In the genomic region with DNA sequence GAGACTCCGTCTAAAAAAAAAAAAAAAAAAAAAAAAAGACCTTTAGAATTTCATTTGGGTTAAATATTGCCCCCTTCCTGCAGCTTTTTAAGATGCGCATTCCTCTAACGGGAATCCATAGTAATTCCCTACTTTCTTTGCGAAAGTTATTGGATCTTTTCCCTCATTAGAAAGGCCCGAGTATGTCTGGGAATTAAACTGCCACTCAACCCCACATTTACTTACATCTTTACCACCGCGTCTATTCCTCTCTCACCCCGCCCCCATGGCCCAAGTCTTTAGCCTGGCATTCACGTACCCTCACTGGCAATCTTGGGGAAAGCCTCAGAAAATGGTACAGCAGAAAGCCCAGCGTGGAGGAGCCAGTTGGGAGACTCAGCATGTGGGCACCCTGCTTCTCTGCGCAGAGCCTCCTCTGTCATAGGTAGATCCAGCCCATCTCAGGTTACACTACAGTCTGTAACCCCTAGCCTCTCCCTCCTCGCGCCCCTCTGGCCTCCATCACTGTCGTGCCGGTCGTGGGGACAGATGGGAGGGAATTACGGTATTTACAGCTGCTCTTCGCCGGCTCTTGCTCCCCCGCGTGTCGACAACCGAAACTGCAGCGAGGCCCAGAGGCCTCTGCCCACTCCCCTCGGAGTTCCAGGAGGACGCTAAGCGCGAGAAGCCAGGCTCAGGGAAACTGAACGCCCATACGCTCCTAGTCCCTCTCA, we compare ENCODE assay signal across 8 cellular contexts. TPM values are rescaled to one million over a fixed set of nuclear protein-coding genes. Genes with fewer than 3 reads are reported as not detected.
DNase-seq lines count a peak whose midpoint lies in the region; ATAC-seq and TF ChIP-seq lines count a peak whose summit lies in the region.

No MANE protein-coding gene starts in this region.

- peaks cover 4% of the 10 kb centered on the region for H3K9me3 ChIP-seq in ectodermal cell (ENCODE audit: control insufficient read depth, low read length)

- peaks cover 1% of the 10 kb centered on the region for H3K27me3 Mint-ChIP-seq in activated CD4-positive, alpha-beta memory T cell treated with anti-CD3 and anti-CD28 coated beads, Interleukin-2, amount 10 ng/mL, durations not matched to agents 7 days and 5 days

- intact Hi-C loops in lower leg skin (cut with DNase I; ENCODE audit: low total_unique reads): no loop called here

- peak overlapping the region; percentile 29 for H3K4me3 Mint-ChIP-seq in activated CD4-positive, alpha-beta memory T cell treated with anti-CD3 and anti-CD28 coated beads, Interleukin-2, amount 10 ng/mL, durations not matched to agents 7 days and 5 days

- TF ChIP-seq CTCF in lower leg skin (IDR thresholded peaks at IDR 0.05): no peak

- no peak for TF ChIP-seq POLR2A in lower leg skin (IDR thresholded peaks at IDR 0.05)

- peaks cover 7% of the 10 kb centered on the region for H3K9me3 Mint-ChIP-seq in activated CD4-positive, alpha-beta memory T cell treated with anti-CD3 and anti-CD28 coated beads, Interleukin-2, amount 10 ng/mL, durations not matched to agents 7 days and 5 days

- CTCF ChIA-PET in activated CD4-positive, alpha-beta memory T cell treated with anti-CD3 and anti-CD28 coated beads, Interleukin-2, amount 10 ng/mL, durations not matched to agents 7 days and 5 days (lab: Charles Lee): interaction anchor here (0.7 to 5.5 kb wide), 13 partner anchors 9 to 221 kb away, joined by 3 to 39 read pairs (median 4); partner anchors contain the start of gene PIF1

- DNase-seq in MV-4-11 (lab: John Stamatoyannopoulos, UW) (peak; percentile 53), lower leg skin (ENCODE audit: low spot score in 2 of 2) (peak; percentile 43 to 94), NK-92 (lab: John Stamatoyannopoulos, UW; ENCODE audit: unreplicated experiment) (no peak), NCI-H446 (lab: John Stamatoyannopoulos, UW) (no peak)
- DNase-seq in activated CD4-positive, alpha-beta memory T cell treated with anti-CD3 and anti-CD28 coated beads, Interleukin-2, amount 10 ng/mL, durations not matched to agents 7 days and 5 days: peak; percentile 81
- DNase-seq in stimulated activated CD4-positive, alpha-beta T cell treated with anti-CD3 and anti-CD28 coated beads, Interleukin-4, amount 100 ng/mL, for 24 hours: peak; percentile 85

- no peaks in the 10 kb centered on the region for H3K36me3 ChIP-seq in ectodermal cell (ENCODE audit: control insufficient read depth, insufficient read depth, low read length)

- H3K4me1 Mint-ChIP-seq in activated CD4-positive, alpha-beta memory T cell treated with anti-CD3 and anti-CD28 coated beads, Interleukin-2, amount 10 ng/mL, durations not matched to agents 7 days and 5 days: peaks cover 43% of the 10 kb centered on the region

- peak; percentile 63 for ATAC-seq in GM18517 (IDR thresholded peaks at IDR 0.05; ENCODE audit: unreplicated experiment)

- POLR2A ChIA-PET in activated CD4-positive, alpha-beta memory T cell treated with anti-CD3 and anti-CD28 coated beads, Interleukin-2, amount 10 ng/mL, durations not matched to agents 7 days and 5 days (lab: Charles Lee): interaction anchor here (0.9 to 7.4 kb wide), 5 partner anchors 11 to 174 kb away, joined by 3 to 78 read pairs (median 5); no protein-coding TSS in a partner anchor

- H3K36me3 Mint-ChIP-seq in activated CD4-positive, alpha-beta memory T cell treated with anti-CD3 and anti-CD28 coated beads, Interleukin-2, amount 10 ng/mL, durations not matched to agents 7 days and 5 days (ENCODE audit: low read depth): peaks cover 26% of the 10 kb centered on the region

- peak overlapping the region; percentile 23 for H3K4me3 ChIP-seq in ectodermal cell (ENCODE audit: insufficient read depth, low read depth, low read length)
- no peak overlapping the region for H3K4me3 ChIP-seq in lower leg skin (ENCODE audit: low read depth, poor library complexity, severe bottlenecking)

- no peaks in the 10 kb centered on the region for H3K4me1 ChIP-seq in ectodermal cell (ENCODE audit: control insufficient read depth, insufficient read depth, low read length)

- peak overlapping the region; percentile 64 for H3K27ac Mint-ChIP-seq in activated CD4-positive, alpha-beta memory T cell treated with anti-CD3 and anti-CD28 coated beads, Interleukin-2, amount 10 ng/mL, durations not matched to agents 7 days and 5 days

- H3K27ac ChIP-seq in ectodermal cell (ENCODE audit: insufficient read depth, low read depth, low read length, poor library complexity, severe bottlenecking): no peak overlapping the region

- peaks cover under 1% of the 10 kb centered on the region for H3K27me3 ChIP-seq in ectodermal cell (ENCODE audit: control insufficient read depth, insufficient read depth, low read length, poor library complexity, severe bottlenecking)

- 20 to 23% methylated on average over 29 to 30 of the region's 30 CpGs for WGBS in ectodermal cell, 2 experiments
- 20 to 28% methylated on average over 30 of the region's 30 CpGs for WGBS in lower leg skin, 2 donors

RNA-seq across cellular contexts. Expression of gene ANKDD1A, which starts 6.4 kb away (rescaled TPM):
- 10 to 100 TPM; 14.2 to 15.1 TPM for total RNA-seq in activated CD4-positive, alpha-beta memory T cell treated with anti-CD3 and anti-CD28 coated beads, Interleukin-2, amount 10 ng/mL, durations not matched to agents 7 days and 5 days
- 6.0 TPM for polyA plus RNA-seq in ectodermal cell (2013, experiment 1 of 4)
- 4.8 TPM for polyA plus RNA-seq in ectodermal cell (2013, experiment 2 of 4)
- polyA plus RNA-seq in ectodermal cell (2013, experiment 3 of 4): 3.2 TPM
- 3.2 TPM for polyA plus RNA-seq in ectodermal cell (2013, experiment 4 of 4)
- total RNA-seq in lower leg skin: 1 to 10 TPM; 1.3 to 2.8 (median 1.7) TPM

Comparison
In these comparisons a context has a peak if more than half of its experiments do, and no peak if none do; other contexts are left out.
1. DNase-seq: peak in MV-4-11 (single experiment), activated CD4-positive, alpha-beta memory T cell treated with anti-CD3 and anti-CD28 coated beads, Interleukin-2, amount 10 ng/mL, durations not matched to agents 7 days and 5 days (single experiment), lower leg skin (2 of 2) and stimulated activated CD4-positive, alpha-beta T cell treated with anti-CD3 and anti-CD28 coated beads, Interleukin-4, amount 100 ng/mL, for 24 hours (single experiment); none in NK-92 (single experiment) and NCI-H446 (0 of 2).
2. RNA of gene ANKDD1A, which starts 6.4 kb away (total RNA-seq): 14.2 to 15.1 TPM in activated CD4-positive, alpha-beta memory T cell treated with anti-CD3 and anti-CD28 coated beads, Interleukin-2, amount 10 ng/mL, durations not matched to agents 7 days and 5 days; 1.3 to 2.8 TPM in lower leg skin; every median in the first group is over 4 times any median in the second.